Comparison of ENCODE assay signal across 8 cellular contexts in genomic region chr16:30429678-30430427, GRCh38. TPM values are rescaled to one million over a fixed set of nuclear protein-coding genes. Genes with fewer than 3 reads are reported as not detected.
DNase-seq lines count a peak whose midpoint lies in the region; ATAC-seq, FAIRE-seq and TF ChIP-seq lines count a peak whose summit lies in the region.

DCTPP1 (minus strand) TSS chr16:30430030; CDS start chr16:30429980, 50 bp downstream.

- peak; percentile 68 for TF ChIP-seq POLR2A in GM18951 (IDR thresholded peaks at IDR 0.05; ENCODE audit: extremely low read depth, insufficient read depth, insufficient read length)

- no peaks in the 10 kb centered on the region for H3K27me3 Mint-ChIP-seq in activated B cell treated with CpG ODN at 0.5 μM for 24 hours

- H3K36me3 Mint-ChIP-seq in activated B cell treated with CpG ODN at 0.5 μM for 24 hours (ENCODE audit: low read depth): peaks cover 27% of the 10 kb centered on the region

- DNase-seq in AG09319 (ENCODE audit: extremely low read depth, low read depth) (peak; percentile 87), NCI-H226 (peak; percentile 100), activated B cell treated with CpG ODN at 0.5 μM for 24 hours (peak; percentile 86)
- peak; percentile 98 for DNase-seq in central memory CD4-positive, alpha-beta T cell
- DNase-seq in stimulated activated CD4-positive, alpha-beta T cell treated with anti-CD3 and anti-CD28 coated beads, Interleukin-12 subunit alpha, Interleukin-12 subunit beta, amount 100 ng/mL, for 4 hours: peak; percentile 93

- no peak within 1 kb of the TSS for H3K27ac Mint-ChIP-seq in activated B cell treated with CpG ODN at 0.5 μM for 24 hours

- peak; percentile 73 for FAIRE-seq in islet of Langerhans (lab: Jason Lieb, UNC)

- intact Hi-C loops in activated B cell treated with CpG ODN at 0.5 μM for 24 hours (cut with micrococcal nuclease): loop anchor here (1.0 to 2.0 kb wide), 16 partner anchors 12 to 269 kb away; partner anchors contain the start of genes FBRS, PRR14, SEPHS2 and SRCAP

- no peaks in the 10 kb centered on the region for H3K9me3 Mint-ChIP-seq in activated B cell treated with CpG ODN at 0.5 μM for 24 hours

- peak; percentile 44 for TF ChIP-seq CTCF in AG09319 (IDR thresholded peaks at IDR 0.05; ENCODE audit: low read depth, low read length)
- no peak for TF ChIP-seq CTCF in activated B cell treated with CpG ODN at 0.5 μM for 24 hours (IDR thresholded peaks at IDR 0.05)

- CTCF ChIA-PET in activated B cell treated with CpG ODN at 0.5 μM for 24 hours (lab: Charles Lee): interaction anchor here (0.6 to 3.8 kb wide), 40 partner anchors 9 to 511 kb away, joined by 3 to 35 read pairs (median 5); partner anchors contain the start of genes ITGAL, SEPHS2, ZNF48 and ZNF688

- peak; percentile 95 for ATAC-seq in HG03196 (IDR thresholded peaks at IDR 0.05; ENCODE audit: unreplicated experiment)
- peak; percentile 97 for ATAC-seq in activated B cell treated with CpG ODN at 0.5 μM for 24 hours (ENCODE audit: low read depth)

- H3K4me1 Mint-ChIP-seq in activated B cell treated with CpG ODN at 0.5 μM for 24 hours: peaks cover 2% of the 10 kb centered on the region

- no peak within 1 kb of the TSS for H3K4me3 Mint-ChIP-seq in activated B cell treated with CpG ODN at 0.5 μM for 24 hours

- in situ Hi-C loops in GM18951 (cut with MboI; ENCODE audit: low sequenced_read_pairs, unreplicated experiment): no loop called here

- POLR2A ChIA-PET in activated B cell treated with CpG ODN at 0.5 μM for 24 hours (lab: Charles Lee): interaction anchor here (0.5 to 2.7 kb wide), 46 partner anchors 10 to 837 kb away, joined by 3 to 51 read pairs (median 6); partner anchors contain the start of genes CD2BP2, CORO1A, FBRS and ITGAL

RNA-seq across cellular contexts. Expression of gene DCTPP1, which starts in this region (rescaled TPM):
- total RNA-seq in activated B cell treated with CpG ODN at 0.5 μM for 24 hours: 66.7 and 81.5 TPM in 2 replicates

Comparison
In these comparisons a context has a peak if more than half of its experiments do, and no peak if none do; other contexts are left out.
1. Peak in every context shown above with its lines: DNase-seq and ATAC-seq.